In genomic region chr7:75872073-75872782, GRCh38 we compare ENCODE assay signal across 12 cellular contexts. TPM values are rescaled to one million over a fixed set of nuclear protein-coding genes. Genes with fewer than 3 reads are reported as not detected.
DNase-seq lines count a peak whose midpoint lies in the region; ATAC-seq and TF ChIP-seq lines count a peak whose summit lies in the region.
"Had no signal": no experiment of that assay in that cellular context is flagged by ENCODE, and none has a peak within 500 bp of the region (broad histone marks: within the 10 kb centered on the region; RNA-seq: fewer than 3 reads in every experiment).

No MANE protein-coding gene starts in this region.

- no peak for TF ChIP-seq POLR2A in gastroesophageal sphincter (IDR thresholded peaks at IDR 0.05)

- peak overlapping the region; percentile 69 for H2AFZ ChIP-seq in osteoblast (ENCODE audit: low read length)

- H3K27me3 ChIP-seq in HL-60 (ENCODE audit: insufficient read depth, poor library complexity, severe bottlenecking) (no peaks in the 10 kb centered on the region), SJSA1 (replicated peaks) (no peaks in the 10 kb centered on the region), gastroesophageal sphincter (no peaks in the 10 kb centered on the region), osteoblast (ENCODE audit: insufficient read depth, low read length) (no peaks in the 10 kb centered on the region)

- no peak overlapping the region for H3K4me3 Mint-ChIP-seq in T-helper 17 cell
- H3K4me3 Mint-ChIP-seq: stimulated activated memory B cell treated with anti-CD40 and anti-IgM and Interleukin-4, amounts not matched to agents 10 μg/mL and 1 μg/mL and 100 μg/mL, for 72 hours had no signal

- H3K36me3 ChIP-seq in SJSA1, result no peaks in the 10 kb centered on the region
- H3K36me3 ChIP-seq in gastroesophageal sphincter, result no peaks in the 10 kb centered on the region
- H3K36me3 ChIP-seq in osteoblast (ENCODE audit: insufficient read depth, low read length), result no peaks in the 10 kb centered on the region

- peaks cover under 1% of the 10 kb centered on the region for H3K36me3 Mint-ChIP-seq in T-helper 17 cell (ENCODE audit: low read depth)
- H3K36me3 Mint-ChIP-seq: stimulated activated memory B cell treated with anti-CD40 and anti-IgM and Interleukin-4, amounts not matched to agents 10 μg/mL and 1 μg/mL and 100 μg/mL, for 72 hours had no signal

- TF ChIP-seq EP300 in gastroesophageal sphincter (IDR thresholded peaks at IDR 0.05), result no peak

- TF ChIP-seq CTCF in HL-60 (IDR thresholded peaks at IDR 0.05; ENCODE audit: insufficient read depth, low read length), result no peak
- TF ChIP-seq CTCF in gastroesophageal sphincter (IDR thresholded peaks at IDR 0.05), result no peak
- TF ChIP-seq CTCF in osteoblast (IDR thresholded peaks at IDR 0.05; ENCODE audit: extremely low read depth, low read depth, low read length), result no peak

- H3K27ac ChIP-seq in HL-60 (replicated peaks) (no peak overlapping the region), SJSA1 (0 out of 2 replicates have a peak overlapping the region, but pooled peaks have one; percentile 29), gastroesophageal sphincter (peak overlapping the region in 3 of 4 donors; percentile 17 to 49 (median 39)), osteoblast (ENCODE audit: low read depth, low read length) (peak overlapping the region; percentile 34)

- H3K27ac Mint-ChIP-seq in T-helper 17 cell, result no peak overlapping the region
- H3K27ac Mint-ChIP-seq: stimulated activated memory B cell treated with anti-CD40 and anti-IgM and Interleukin-4, amounts not matched to agents 10 μg/mL and 1 μg/mL and 100 μg/mL, for 72 hours had no signal

- peaks cover 11% of the 10 kb centered on the region for H3K4me1 ChIP-seq in SJSA1 (replicated peaks)
- peaks cover 0 to 13% (median 0%) of the 10 kb centered on the region in 3 donors for H3K4me1 ChIP-seq in gastroesophageal sphincter
- H3K4me1 ChIP-seq in osteoblast (ENCODE audit: insufficient read depth, low read length), result peaks cover 8% of the 10 kb centered on the region

- 21 to 53% methylated on average over 10 of the region's 13 CpGs for WGBS in gastroesophageal sphincter (ENCODE audit: low coverage in 1 of 2), 2 donors

- H3K4me2 ChIP-seq in osteoblast (ENCODE audit: insufficient read depth, low read length), result no peak overlapping the region

- no peaks in the 10 kb centered on the region for H4K20me1 ChIP-seq in osteoblast (ENCODE audit: insufficient read depth, low read length)

- H3K79me2 ChIP-seq in osteoblast (ENCODE audit: insufficient read depth, low read length), result no peaks in the 10 kb centered on the region

- peaks cover 1% of the 10 kb centered on the region for H3K4me1 Mint-ChIP-seq in T-helper 17 cell
- H3K4me1 Mint-ChIP-seq: stimulated activated memory B cell treated with anti-CD40 and anti-IgM and Interleukin-4, amounts not matched to agents 10 μg/mL and 1 μg/mL and 100 μg/mL, for 72 hours had no signal

- H3K9me3 ChIP-seq in SJSA1 (replicated peaks) (no peaks in the 10 kb centered on the region), gastroesophageal sphincter (no peaks in the 10 kb centered on the region), osteoblast (ENCODE audit: low read depth, low read length) (no peaks in the 10 kb centered on the region), T-helper 17 cell (ENCODE audit: control insufficient read depth, low read length, poor library complexity, severe bottlenecking) (no peaks in the 10 kb centered on the region)

- H3K27me3 Mint-ChIP-seq in T-helper 17 cell, result peaks cover 2% of the 10 kb centered on the region

- H3K4me3 ChIP-seq in HL-60 (replicated peaks; ENCODE audit: insufficient read depth, low read length), result no peak overlapping the region
- H3K4me3 ChIP-seq in SJSA1, result no peak overlapping the region
- no peak overlapping the region for H3K4me3 ChIP-seq in gastroesophageal sphincter
- no peak overlapping the region for H3K4me3 ChIP-seq in osteoblast (ENCODE audit: insufficient read depth, low read length)

- DNase-seq in HL-60 (ENCODE audit: low read depth in 1 of 2, low spot score in 1 of 2), result peak; percentile 19 to 93
- DNase-seq in SJSA1 (ENCODE audit: low read depth in 1 of 2, low spot score in 2 of 2), result peak in 1 of 2 experiments; percentile 16
- no peak for DNase-seq in osteoblast (ENCODE audit: insufficient read length, low spot score, missing footprints)
- DNase-seq in T-helper 17 cell, result no peak
- DNase-seq in activated gamma-delta T cell treated with Interleukin-2 at 50 U/mL for 16 hours, result no peak
- DNase-seq in SW 1271 (lab: John Stamatoyannopoulos, UW), result no peak
- DNase-seq: amygdala, NCI-H524 treated with DMSO at 0.1 percent for 48 hours had no signal

- ATAC-seq in gastroesophageal sphincter, result peak; percentile 22
- no peak for ATAC-seq in T-helper 17 cell
- ATAC-seq in HG03442 (IDR thresholded peaks at IDR 0.05; ENCODE audit: unreplicated experiment), result no peak
- ATAC-seq: stimulated activated memory B cell treated with anti-CD40 and anti-IgM and Interleukin-4, amounts not matched to agents 10 μg/mL and 1 μg/mL and 100 μg/mL, for 72 hours had no signal

RNA-seq across cellular contexts. Expression of gene RHBDD2, which starts 6.6 kb away (rescaled TPM):
- total RNA-seq in SJSA1 (2014; rRNA removed; shearing (Covaris generic)), result 39.5 and 46.2 TPM in 2 replicates
- 10 to 100 TPM; 21.6 to 30.2 (median 25.6) TPM for total RNA-seq in gastroesophageal sphincter
- total RNA-seq in osteoblast, result 27.4 and 27.5 TPM in 2 replicates
- total RNA-seq in T-helper 17 cell, result 100 to 1,000 TPM; 136 to 140 TPM

RNA-seq across cellular contexts. Expression of gene POR, which starts 42.7 kb away (rescaled TPM):
- 82.8 and 115 TPM in 2 replicates for total RNA-seq in SJSA1 (2014; rRNA removed; shearing (Covaris generic))
- total RNA-seq in gastroesophageal sphincter (10 to 100 TPM; 31.5 to 54.3 (median 47.7) TPM), osteoblast (70.4 and 73.1 TPM in 2 replicates), T-helper 17 cell (10 to 100 TPM; 48.7 to 51.0 TPM)

RNA-seq across cellular contexts. Expression of gene CCL24, which starts 58.6 kb away (rescaled TPM):
- total RNA-seq in SJSA1 (2014; rRNA removed; shearing (Covaris generic)), result 0.45 TPM in 1 of 2 replicates, not detected in the other
- under 1 TPM in 1 of 4 donors, not detected in 3; 0.94 TPM for total RNA-seq in gastroesophageal sphincter
- not detected in 2 replicates for total RNA-seq in osteoblast
- total RNA-seq in T-helper 17 cell, result not detected
- total RNA-seq: T-helper 1 cell treated with Interleukin-12 subunit alpha and Interleukin-12 subunit beta and Interleukin-4 antibody, amounts not matched to agents 30 ng/mL and 1 ng/mL, for 36 hours had no signal

Comparison
In these comparisons a context has a peak if more than half of its experiments do, and no peak if none do; other contexts are left out.
1. DNase-seq: peak in HL-60 (2 of 2); none in osteoblast (single experiment), T-helper 17 cell (0 of 3), activated gamma-delta T cell treated with Interleukin-2 at 50 U/mL for 16 hours (single experiment) and SW 1271 (0 of 2).